ENCODE assay signal across 22 cellular contexts in the genomic region with DNA sequence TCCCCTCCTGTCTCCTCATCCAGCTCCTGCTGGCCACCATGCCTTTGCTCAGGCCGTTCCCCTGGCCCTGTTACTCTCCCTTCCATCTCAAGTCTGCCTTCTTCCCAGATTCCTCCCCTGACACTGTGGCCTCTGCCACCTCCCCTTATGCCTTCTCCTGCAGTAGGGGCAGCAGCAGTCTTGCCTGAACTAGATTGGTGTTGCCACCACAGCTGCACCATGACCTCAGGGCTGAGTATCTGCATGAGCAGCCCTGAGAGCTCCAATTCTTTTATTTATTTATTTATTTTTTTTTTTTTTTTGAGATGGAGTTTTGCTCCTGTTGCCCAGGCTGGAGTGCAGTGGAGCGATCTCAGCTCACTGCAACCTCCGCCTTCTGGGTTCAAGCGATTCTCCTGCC. TPM values are rescaled to one million over a fixed set of nuclear protein-coding genes. Genes with fewer than 3 reads are reported as not detected.
DNase-seq lines count a peak whose midpoint lies in the region; ATAC-seq, FAIRE-seq and TF ChIP-seq lines count a peak whose summit lies in the region.
"Had no signal": no experiment of that assay in that cellular context is flagged by ENCODE, and none has a peak within 500 bp of the region (broad histone marks: within the 10 kb centered on the region; RNA-seq: fewer than 3 reads in every experiment).

No MANE protein-coding gene starts in this region.

- intact Hi-C loops in dendritic cell treated with granulocyte-macrophage colony-stimulating factor and Interleukin-4, amounts not matched to agents 40 ng/mL and 50 ng/mL, for 4 days (cut with micrococcal nuclease) = no loop called here
- intact Hi-C loops in activated T-helper 2 cell treated with anti-CD3 and anti-CD28 coated beads, Interferon-gamma antibody, Interleukin-2, Interleukin-4, amounts not matched to agents 10 μg/mL and 5 μg/mL and 100 μg/mL, durations not matched to agents 14 hours and 24 hours and 36 hours (cut with micrococcal nuclease) = no loop called here

- H3K9ac ChIP-seq in astrocyte (ENCODE audit: low read length) = no peak overlapping the region
- H3K9ac ChIP-seq: GM23248 had no signal

- no peaks in the 10 kb centered on the region for H4K20me1 ChIP-seq in astrocyte (ENCODE audit: insufficient read depth, low read length)
- no peaks in the 10 kb centered on the region for H4K20me1 ChIP-seq in osteoblast (ENCODE audit: insufficient read depth, low read length)

- H3K79me2 ChIP-seq in astrocyte (ENCODE audit: insufficient read depth, low read length) = no peaks in the 10 kb centered on the region
- no peaks in the 10 kb centered on the region for H3K79me2 ChIP-seq in osteoblast (ENCODE audit: insufficient read depth, low read length)

- no peaks in the 10 kb centered on the region for H3K4me1 ChIP-seq in astrocyte (ENCODE audit: insufficient read depth, low read length)
- H3K4me1 ChIP-seq in osteoblast (ENCODE audit: insufficient read depth, low read length) = no peaks in the 10 kb centered on the region

- no peaks in the 10 kb centered on the region for H3K36me3 ChIP-seq in astrocyte (ENCODE audit: insufficient read depth, low read length)
- H3K36me3 ChIP-seq in osteoblast (ENCODE audit: insufficient read depth, low read length) = no peaks in the 10 kb centered on the region

- no peak overlapping the region for H2AFZ ChIP-seq in astrocyte (ENCODE audit: low read depth, low read length)
- no peak overlapping the region for H2AFZ ChIP-seq in osteoblast (ENCODE audit: low read length)
- H2AFZ ChIP-seq: GM23248 had no signal

- TF ChIP-seq CTCF in astrocyte (IDR thresholded peaks at IDR 0.05; ENCODE audit: insufficient read depth, low read depth, low read length) = no peak
- TF ChIP-seq CTCF in osteoblast (IDR thresholded peaks at IDR 0.05; ENCODE audit: extremely low read depth, low read depth, low read length) = no peak

- no peak for ATAC-seq in HG03432 (IDR thresholded peaks at IDR 0.05; ENCODE audit: unreplicated experiment)
- ATAC-seq: GM12878, HCT116 had no signal

- H3K36me3 Mint-ChIP-seq in astrocyte (ENCODE audit: low read depth, unreplicated experiment) = no peaks in the 10 kb centered on the region
- H3K36me3 Mint-ChIP-seq in dendritic cell treated with granulocyte-macrophage colony-stimulating factor and Interleukin-4, amounts not matched to agents 40 ng/mL and 50 ng/mL, for 4 days (ENCODE audit: low read depth) = no peaks in the 10 kb centered on the region
- H3K36me3 Mint-ChIP-seq in activated T-helper 2 cell treated with anti-CD3 and anti-CD28 coated beads, Interferon-gamma antibody, Interleukin-2, Interleukin-4, amounts not matched to agents 10 μg/mL and 5 μg/mL and 100 μg/mL, durations not matched to agents 14 hours and 24 hours and 36 hours (ENCODE audit: low read depth) = no peaks in the 10 kb centered on the region
- H3K36me3 Mint-ChIP-seq: CD4-positive, alpha-beta memory T cell had no signal

- H3K27me3 ChIP-seq in astrocyte (ENCODE audit: insufficient read depth, low read length) (no peaks in the 10 kb centered on the region), osteoblast (ENCODE audit: insufficient read depth, low read length) (no peaks in the 10 kb centered on the region)

- H3K27me3 Mint-ChIP-seq in astrocyte (ENCODE audit: low read depth, unreplicated experiment) = peaks cover 12% of the 10 kb centered on the region
- peaks cover 5% of the 10 kb centered on the region for H3K27me3 Mint-ChIP-seq in dendritic cell treated with granulocyte-macrophage colony-stimulating factor and Interleukin-4, amounts not matched to agents 40 ng/mL and 50 ng/mL, for 4 days
- H3K27me3 Mint-ChIP-seq in activated T-helper 2 cell treated with anti-CD3 and anti-CD28 coated beads, Interferon-gamma antibody, Interleukin-2, Interleukin-4, amounts not matched to agents 10 μg/mL and 5 μg/mL and 100 μg/mL, durations not matched to agents 14 hours and 24 hours and 36 hours (ENCODE audit: low read depth) = no peaks in the 10 kb centered on the region

- no peak for DNase-seq in astrocyte (ENCODE audit: low read depth)
- peak; percentile 75 for DNase-seq in osteoblast (ENCODE audit: insufficient read length, low spot score, missing footprints)
- DNase-seq in urothelium cell line (ENCODE audit: low spot score) = no peak
- no peak for DNase-seq in EL
- no peak for DNase-seq in activated T-helper 2 cell treated with anti-CD3 and anti-CD28 coated beads, Interferon-gamma antibody, Interleukin-2, Interleukin-4, amounts not matched to agents 10 μg/mL and 5 μg/mL and 100 μg/mL, durations not matched to agents 14 hours and 24 hours and 36 hours (ENCODE audit: low spot score)
- DNase-seq: C1 segment of cervical spinal cord; Calu3; CD4-positive, alpha-beta memory T cell; COR-L47; DMS153; DND-41; GDM1; GM23248; H9; HFFc6 had no signal

- peaks cover 4% of the 10 kb centered on the region for H3K9me3 Mint-ChIP-seq in astrocyte (ENCODE audit: unreplicated experiment)
- no peaks in the 10 kb centered on the region for H3K9me3 Mint-ChIP-seq in dendritic cell treated with granulocyte-macrophage colony-stimulating factor and Interleukin-4, amounts not matched to agents 40 ng/mL and 50 ng/mL, for 4 days
- H3K9me3 Mint-ChIP-seq in activated T-helper 2 cell treated with anti-CD3 and anti-CD28 coated beads, Interferon-gamma antibody, Interleukin-2, Interleukin-4, amounts not matched to agents 10 μg/mL and 5 μg/mL and 100 μg/mL, durations not matched to agents 14 hours and 24 hours and 36 hours = no peaks in the 10 kb centered on the region
- H3K9me3 Mint-ChIP-seq: CD4-positive, alpha-beta memory T cell had no signal

- H3K4me3 ChIP-seq in astrocyte (ENCODE audit: insufficient read depth, low read depth, low read length) = no peak overlapping the region
- H3K4me3 ChIP-seq in osteoblast (ENCODE audit: insufficient read depth, low read length) = no peak overlapping the region
- H3K4me3 ChIP-seq: GM12878, GM23248 had no signal

- H3K4me2 ChIP-seq in astrocyte (ENCODE audit: low read length) (no peak overlapping the region), osteoblast (ENCODE audit: insufficient read depth, low read length) (no peak overlapping the region)

- no peaks in the 10 kb centered on the region for H3K4me1 Mint-ChIP-seq in astrocyte (ENCODE audit: low read depth, unreplicated experiment)
- H3K4me1 Mint-ChIP-seq in dendritic cell treated with granulocyte-macrophage colony-stimulating factor and Interleukin-4, amounts not matched to agents 40 ng/mL and 50 ng/mL, for 4 days (ENCODE audit: low read depth) = no peaks in the 10 kb centered on the region
- no peaks in the 10 kb centered on the region for H3K4me1 Mint-ChIP-seq in activated T-helper 2 cell treated with anti-CD3 and anti-CD28 coated beads, Interferon-gamma antibody, Interleukin-2, Interleukin-4, amounts not matched to agents 10 μg/mL and 5 μg/mL and 100 μg/mL, durations not matched to agents 14 hours and 24 hours and 36 hours (ENCODE audit: low read depth)
- H3K4me1 Mint-ChIP-seq: H9 had no signal

- H3K27ac ChIP-seq in astrocyte (ENCODE audit: low read depth, low read length) (no peak overlapping the region), osteoblast (ENCODE audit: low read depth, low read length) (no peak overlapping the region)
- H3K27ac ChIP-seq: GM23248 had no signal

- peak overlapping the region; percentile 44 for H3K27ac Mint-ChIP-seq in astrocyte (ENCODE audit: unreplicated experiment)
- peak overlapping the region; percentile 8 for H3K27ac Mint-ChIP-seq in dendritic cell treated with granulocyte-macrophage colony-stimulating factor and Interleukin-4, amounts not matched to agents 40 ng/mL and 50 ng/mL, for 4 days
- no peak overlapping the region for H3K27ac Mint-ChIP-seq in activated T-helper 2 cell treated with anti-CD3 and anti-CD28 coated beads, Interferon-gamma antibody, Interleukin-2, Interleukin-4, amounts not matched to agents 10 μg/mL and 5 μg/mL and 100 μg/mL, durations not matched to agents 14 hours and 24 hours and 36 hours
- H3K27ac Mint-ChIP-seq: HFFc6 had no signal

- H3K9me3 ChIP-seq in astrocyte (ENCODE audit: insufficient read depth, low read depth, low read length) = no peaks in the 10 kb centered on the region
- H3K9me3 ChIP-seq in osteoblast (ENCODE audit: low read depth, low read length) = no peaks in the 10 kb centered on the region

- H3K4me3 Mint-ChIP-seq in astrocyte (ENCODE audit: unreplicated experiment) = peak overlapping the region; percentile 50
- no peak overlapping the region for H3K4me3 Mint-ChIP-seq in dendritic cell treated with granulocyte-macrophage colony-stimulating factor and Interleukin-4, amounts not matched to agents 40 ng/mL and 50 ng/mL, for 4 days
- no peak overlapping the region for H3K4me3 Mint-ChIP-seq in activated T-helper 2 cell treated with anti-CD3 and anti-CD28 coated beads, Interferon-gamma antibody, Interleukin-2, Interleukin-4, amounts not matched to agents 10 μg/mL and 5 μg/mL and 100 μg/mL, durations not matched to agents 14 hours and 24 hours and 36 hours (ENCODE audit: low read depth)
- H3K4me3 Mint-ChIP-seq: CD4-positive, alpha-beta memory T cell; H9; HFFc6 had no signal

- FAIRE-seq in astrocyte (lab: Jason Lieb, UNC) (no peak), urothelium cell line (lab: Jason Lieb, UNC) (peak; percentile 46)
- FAIRE-seq: GM12878, GM19239 had no signal

RNA-seq across cellular contexts. Expression of a gene that starts 13.9 kb away (rescaled TPM):
- total RNA-seq in astrocyte (not detected in 2 replicates), osteoblast (not detected in 2 replicates)
- not detected in 2 replicates for total RNA-seq in activated T-helper 2 cell treated with anti-CD3 and anti-CD28 coated beads, Interferon-gamma antibody, Interleukin-2, Interleukin-4, amounts not matched to agents 10 μg/mL and 5 μg/mL and 100 μg/mL, durations not matched to agents 14 hours and 24 hours and 36 hours
- total RNA-seq: A172; A673; Calu3; CD4-positive, alpha-beta memory T cell; GM23248; H9; HFFc6 had no signal

RNA-seq across cellular contexts. Expression of a gene that starts 21.2 kb away (rescaled TPM):
- total RNA-seq in astrocyte (4.6 and 5.1 TPM in 2 replicates), osteoblast (0.88 and 1.1 TPM in 2 replicates)
- 39.1 and 40.5 TPM in 2 replicates for total RNA-seq in activated T-helper 2 cell treated with anti-CD3 and anti-CD28 coated beads, Interferon-gamma antibody, Interleukin-2, Interleukin-4, amounts not matched to agents 10 μg/mL and 5 μg/mL and 100 μg/mL, durations not matched to agents 14 hours and 24 hours and 36 hours
- total RNA-seq: CD4-positive, alpha-beta memory T cell had no signal

RNA-seq across cellular contexts. Expression of a gene that starts 31.5 kb away (rescaled TPM):
- 9.1 and 9.9 TPM in 2 replicates for total RNA-seq in astrocyte
- 4.7 and 5.0 TPM in 2 replicates for total RNA-seq in osteoblast
- 40.2 and 42.8 TPM in 2 replicates for total RNA-seq in activated T-helper 2 cell treated with anti-CD3 and anti-CD28 coated beads, Interferon-gamma antibody, Interleukin-2, Interleukin-4, amounts not matched to agents 10 μg/mL and 5 μg/mL and 100 μg/mL, durations not matched to agents 14 hours and 24 hours and 36 hours
